In the genomic region with DNA sequence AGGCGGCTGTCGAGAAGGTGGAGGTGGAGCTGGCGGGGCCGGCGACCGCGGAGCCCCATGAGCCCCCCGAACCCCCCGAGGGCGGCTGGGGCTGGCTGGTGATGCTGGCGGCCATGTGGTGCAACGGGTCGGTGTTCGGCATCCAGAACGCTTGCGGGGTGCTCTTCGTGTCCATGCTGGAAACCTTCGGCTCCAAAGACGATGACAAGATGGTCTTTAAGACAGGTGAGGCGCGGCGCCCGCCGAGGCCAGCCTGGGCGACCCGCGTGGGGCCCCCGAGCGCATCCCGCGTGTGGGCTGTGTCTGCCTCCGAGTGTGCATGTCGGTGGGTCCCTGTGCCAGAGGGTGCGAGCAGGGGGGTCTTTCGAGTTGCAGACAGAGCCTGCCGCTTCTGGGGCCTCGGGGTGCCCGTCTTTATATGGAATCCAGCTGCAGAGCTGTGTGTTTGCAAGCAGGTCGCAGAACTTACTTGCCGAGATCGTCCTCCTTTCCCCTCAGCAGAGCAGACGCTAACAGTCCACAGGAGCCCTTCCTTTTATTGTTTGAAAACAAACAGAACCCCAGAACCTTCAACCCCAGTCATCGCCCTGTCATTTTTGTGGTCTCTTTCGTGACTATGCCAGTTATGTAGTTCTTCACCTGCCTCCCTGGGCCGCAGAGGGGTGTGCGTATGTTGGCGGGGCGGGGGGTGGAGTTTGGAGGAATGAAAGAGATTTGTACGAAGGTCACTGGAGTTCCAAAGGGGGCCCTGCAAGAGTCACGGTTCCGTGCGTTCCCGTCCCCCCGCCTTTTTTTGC, we compare ENCODE assay signal across 8 cellular contexts. TPM values are rescaled to one million over a fixed set of nuclear protein-coding genes. Genes with fewer than 3 reads are reported as not detected.
DNase-seq lines count a peak whose midpoint lies in the region; ATAC-seq and TF ChIP-seq lines count a peak whose summit lies in the region.

No MANE protein-coding gene starts in this region.

- H3K4me3 ChIP-seq in Caco-2 (ENCODE audit: low read depth, low read length) (peak overlapping the region; percentile 85), MG63 (peak overlapping the region; percentile 47), thoracic aorta (peak overlapping the region; percentile 72)
- H3K4me3 ChIP-seq in effector memory CD4-positive, alpha-beta T cell (ENCODE audit: insufficient read depth, low read depth, low read length, poor library complexity, severe bottlenecking) = peak overlapping the region; percentile 80

- peak overlapping the region; percentile 39 for H3K27ac Mint-ChIP-seq in Caco-2 (ENCODE audit: unreplicated experiment)
- H3K27ac Mint-ChIP-seq in activated CD4-positive, alpha-beta memory T cell treated with anti-CD3 and anti-CD28 coated beads for 36 hours = peak overlapping the region; percentile 8
- peak overlapping the region in 2 of 3 experiments; percentile 20 to 43 for H3K27ac Mint-ChIP-seq in nephron

- POLR2A ChIA-PET in Caco-2 (lab: Charles Lee) = interaction anchor here (0.7 kb wide), 1 partner anchor 596 kb away, joined by 4 read pairs; no protein-coding TSS in a partner anchor
- POLR2A ChIA-PET in activated CD4-positive, alpha-beta memory T cell treated with anti-CD3 and anti-CD28 coated beads for 36 hours (lab: Charles Lee) = no interaction called here

- H3K4me3 Mint-ChIP-seq in Caco-2 (ENCODE audit: unreplicated experiment) (peak overlapping the region; percentile 87), nephron (peak overlapping the region; percentile 83 to 95 (median 90))
- H3K4me3 Mint-ChIP-seq in activated CD4-positive, alpha-beta memory T cell treated with anti-CD3 and anti-CD28 coated beads for 36 hours = peak overlapping the region; percentile 77

- H3K4me1 Mint-ChIP-seq in Caco-2 (ENCODE audit: low read depth, unreplicated experiment) (peaks cover 14% of the 10 kb centered on the region), nephron (peaks cover 16% of the 10 kb centered on the region)
- H3K4me1 Mint-ChIP-seq in activated CD4-positive, alpha-beta memory T cell treated with anti-CD3 and anti-CD28 coated beads for 36 hours (ENCODE audit: low read depth) = peaks cover 28% of the 10 kb centered on the region

- H3K4me1 ChIP-seq in Caco-2 (0 out of 2 replicates have a peak, but pooled peaks cover 7% of the 10 kb centered on the region), thoracic aorta (ENCODE audit: control insufficient read depth in 1 of 2, low read depth in 2 of 2) (peaks cover 0 to 8% of the 10 kb centered on the region in 2 donors)
- no peaks in the 10 kb centered on the region for H3K4me1 ChIP-seq in effector memory CD4-positive, alpha-beta T cell (ENCODE audit: control insufficient read depth, insufficient read depth, low read length, poor library complexity, severe bottlenecking)

- H3K9me3 ChIP-seq in Caco-2 (no peaks in the 10 kb centered on the region), MG63 (no peaks in the 10 kb centered on the region), thoracic aorta (no peaks in the 10 kb centered on the region)
- H3K9me3 ChIP-seq in effector memory CD4-positive, alpha-beta T cell (ENCODE audit: control insufficient read depth, low read length) = no peaks in the 10 kb centered on the region

- H3K27me3 ChIP-seq in Caco-2 (replicated peaks; ENCODE audit: control insufficient read depth, insufficient read depth, low read length) = no peaks in the 10 kb centered on the region
- H3K27me3 ChIP-seq in MG63 = peaks cover 28% of the 10 kb centered on the region
- no peaks in the 10 kb centered on the region for H3K27me3 ChIP-seq in effector memory CD4-positive, alpha-beta T cell (replicated peaks; ENCODE audit: control insufficient read depth, insufficient read depth, low read length, poor library complexity, severe bottlenecking)
- H3K27me3 ChIP-seq in thoracic aorta (replicated peaks; ENCODE audit: insufficient read depth) = no peaks in the 10 kb centered on the region

- H3K9me3 Mint-ChIP-seq in Caco-2 (ENCODE audit: unreplicated experiment) (no peaks in the 10 kb centered on the region), nephron (no peaks in the 10 kb centered on the region)
- H3K9me3 Mint-ChIP-seq in activated CD4-positive, alpha-beta memory T cell treated with anti-CD3 and anti-CD28 coated beads for 36 hours = no peaks in the 10 kb centered on the region

- ATAC-seq in GM21515 (IDR thresholded peaks at IDR 0.05; ENCODE audit: unreplicated experiment) = peak; percentile 25
- ATAC-seq in thoracic aorta (ENCODE audit: insufficient number of reproducible peaks, low FRiP score, low read depth) = no peak

- intact Hi-C loops in Caco-2 (cut with micrococcal nuclease; ENCODE audit: unreplicated experiment) = loop anchor here (5.0 to 10.0 kb wide), 2 partner anchors 44 to 117 kb away; no protein-coding TSS in a partner anchor
- intact Hi-C loops in activated CD4-positive, alpha-beta memory T cell treated with anti-CD3 and anti-CD28 coated beads for 36 hours (cut with micrococcal nuclease) = loop anchor here (1.0 to 5.0 kb wide), 4 partner anchors 25 to 399 kb away; a partner anchor contains a TSS

- BruUV-seq in Caco-2 (replicated peaks; lab: Mats Ljungman, UMichigan) = no TSS peak

- H3K36me3 Mint-ChIP-seq in Caco-2 (ENCODE audit: insufficient read depth, unreplicated experiment) (peaks cover 8% of the 10 kb centered on the region), nephron (ENCODE audit: low read depth) (no peaks in the 10 kb centered on the region)
- H3K36me3 Mint-ChIP-seq in activated CD4-positive, alpha-beta memory T cell treated with anti-CD3 and anti-CD28 coated beads for 36 hours = no peaks in the 10 kb centered on the region

- H3K27me3 Mint-ChIP-seq in Caco-2 (ENCODE audit: insufficient read depth, unreplicated experiment) = no peaks in the 10 kb centered on the region
- peaks cover 11% of the 10 kb centered on the region for H3K27me3 Mint-ChIP-seq in activated CD4-positive, alpha-beta memory T cell treated with anti-CD3 and anti-CD28 coated beads for 36 hours
- H3K27me3 Mint-ChIP-seq in nephron (ENCODE audit: low read depth) = peaks cover 49% of the 10 kb centered on the region

- H3K27ac ChIP-seq in effector memory CD4-positive, alpha-beta T cell (ENCODE audit: insufficient read depth, low read length, poor library complexity, severe bottlenecking) = peak overlapping the region; percentile 47
- H3K27ac ChIP-seq in thoracic aorta = no peak overlapping the region

- H3K36me3 ChIP-seq in Caco-2 (ENCODE audit: control insufficient read depth, insufficient read depth, low read length) = no peaks in the 10 kb centered on the region
- H3K36me3 ChIP-seq in MG63 = no peaks in the 10 kb centered on the region
- H3K36me3 ChIP-seq in effector memory CD4-positive, alpha-beta T cell (ENCODE audit: control insufficient read depth, insufficient read depth, low read length) = no peaks in the 10 kb centered on the region
- no peaks in the 10 kb centered on the region for H3K36me3 ChIP-seq in thoracic aorta

- peak; percentile 58 to 61 for DNase-seq in Caco-2
- no peak for DNase-seq in MG63
- DNase-seq in activated CD4-positive, alpha-beta memory T cell treated with anti-CD3 and anti-CD28 coated beads for 36 hours = peak; percentile 77
- peak; percentile 9 to 46 (median 38) for DNase-seq in effector memory CD4-positive, alpha-beta T cell
- no peak for DNase-seq in thoracic aorta (ENCODE audit: low spot score)
- no peak for DNase-seq in SHP77 treated with DMSO at 0.1 percent for 48 hours (lab: John Stamatoyannopoulos, UW)

- TF ChIP-seq CTCF in Caco-2 (IDR thresholded peaks at IDR 0.05; ENCODE audit: insufficient read depth in 1 of 2, low read depth in 1 of 2, low read length in 1 of 2, severe bottlenecking in 1 of 2, unreplicated experiment in 1 of 2) = no peak
- no peak for TF ChIP-seq CTCF in nephron (IDR thresholded peaks at IDR 0.05; ENCODE audit: unreplicated experiment in 3 of 3)
- no peak for TF ChIP-seq CTCF in thoracic aorta (IDR thresholded peaks at IDR 0.05)

- CTCF ChIA-PET in Caco-2 (lab: Charles Lee) = no interaction called here
- CTCF ChIA-PET in activated CD4-positive, alpha-beta memory T cell treated with anti-CD3 and anti-CD28 coated beads for 36 hours (lab: Charles Lee) = interaction anchor here (1.0 to 1.1 kb wide), 2 partner anchors 122 to 171 kb away, joined by 3 to 4 read pairs; a partner anchor contains a TSS

RNA-seq across cellular contexts. Expression of a gene that starts 0.8 kb away (rescaled TPM):
- total RNA-seq in Caco-2 (2022) = 13.6 and 14.2 TPM in 2 replicates
- 0.40 and 1.5 TPM in 2 replicates for total RNA-seq in MG63 (2014; rRNA removed; shearing (Covaris generic); ENCODE audit: low replicate concordance)
- total RNA-seq in activated CD4-positive, alpha-beta memory T cell treated with anti-CD3 and anti-CD28 coated beads for 36 hours = 1 to 10 TPM; 3.4 to 3.6 TPM
- total RNA-seq in thoracic aorta = 10 to 100 TPM; 24.4 to 32.4 TPM

Comparison
In these comparisons a context has a peak if more than half of its experiments do, and no peak if none do; other contexts are left out.
1. DNase-seq: peak in Caco-2 (2 of 2), activated CD4-positive, alpha-beta memory T cell treated with anti-CD3 and anti-CD28 coated beads for 36 hours (single experiment) and effector memory CD4-positive, alpha-beta T cell (3 of 3); none in MG63 (single experiment), thoracic aorta (single experiment) and SHP77 treated with DMSO at 0.1 percent for 48 hours (single experiment).
2. Peak in every context shown above with its lines, with median percentiles within 50 percentile points of each other: H3K4me3 ChIP-seq, H3K27ac Mint-ChIP-seq and H3K4me3 Mint-ChIP-seq.